Comparison of ENCODE assay signal across 10 cellular contexts in genomic region chr4:88859191-88859812, GRCh38.
DNase-seq lines count a peak whose midpoint lies in the region; ATAC-seq and TF ChIP-seq lines count a peak whose summit lies in the region.
"Had no signal": no experiment of that assay in that cellular context is flagged by ENCODE, and none has a peak within 500 bp of the region (broad histone marks: within the 10 kb centered on the region; RNA-seq: fewer than 3 reads in every experiment).

No MANE protein-coding gene starts in this region.

- peaks cover 14 to 31% of the 10 kb centered on the region in 2 donors for H3K4me1 ChIP-seq in left lung
- H3K4me1 ChIP-seq: ascending aorta had no signal

- H3K4me1 Mint-ChIP-seq in activated T-cell treated with anti-CD3 and anti-CD28 coated beads, Interleukin-2, amount 50 U/mL, for 4 hours (ENCODE audit: low read depth), result no peaks in the 10 kb centered on the region

- TF ChIP-seq CTCF in left lung (IDR thresholded peaks at IDR 0.05), result no peak

- no peaks in the 10 kb centered on the region for H3K36me3 ChIP-seq in left lung
- H3K36me3 ChIP-seq: ascending aorta had no signal

- ATAC-seq in GM18502 (IDR thresholded peaks at IDR 0.05; ENCODE audit: poor library complexity, unreplicated experiment) (peak; percentile 31), GM21528 (IDR thresholded peaks at IDR 0.05; ENCODE audit: low FRiP score, unreplicated experiment) (peak; percentile 23), HG03378 (IDR thresholded peaks at IDR 0.05; ENCODE audit: unreplicated experiment) (peak; percentile 2), left lung (peak; percentile 41)
- no peak for ATAC-seq in activated T-cell treated with anti-CD3 and anti-CD28 coated beads, Interleukin-2, amount 50 U/mL, for 4 hours

- no peak overlapping the region for H3K4me3 Mint-ChIP-seq in activated T-cell treated with anti-CD3 and anti-CD28 coated beads, Interleukin-2, amount 50 U/mL, for 4 hours

- H3K27ac ChIP-seq in left lung, result peak overlapping the region; percentile 41 to 78
- H3K27ac ChIP-seq: ascending aorta had no signal

- DNase-seq in left lung, result no peak
- no peak for DNase-seq in DMS53 (lab: John Stamatoyannopoulos, UW)
- DNase-seq in activated T-cell treated with anti-CD3 and anti-CD28 coated beads, Interleukin-2, amount 50 U/mL, for 4 hours, result no peak
- no peak for DNase-seq in NCI-H345 treated with DMSO at 0.1 percent for 48 hours (lab: John Stamatoyannopoulos, UW; ENCODE audit: unreplicated experiment)
- DNase-seq in NCI-H748 treated with DMSO at 0.1 percent for 48 hours (lab: John Stamatoyannopoulos, UW), result no peak
- DNase-seq: activated CD4-positive, alpha-beta T cell treated with anti-CD3 and anti-CD28 coated beads, Interleukin-2, amount 50 U/mL, for 1 hour had no signal

- intact Hi-C loops in left lung (cut with DNase I), result no loop called here

- no peaks in the 10 kb centered on the region for H3K9me3 ChIP-seq in left lung
- H3K9me3 ChIP-seq: ascending aorta had no signal

- H3K9me3 Mint-ChIP-seq in activated T-cell treated with anti-CD3 and anti-CD28 coated beads, Interleukin-2, amount 50 U/mL, for 4 hours, result no peaks in the 10 kb centered on the region

- no peak overlapping the region for H3K4me3 ChIP-seq in left lung
- H3K4me3 ChIP-seq: ascending aorta had no signal

- no peaks in the 10 kb centered on the region for H3K36me3 Mint-ChIP-seq in activated T-cell treated with anti-CD3 and anti-CD28 coated beads, Interleukin-2, amount 50 U/mL, for 4 hours (ENCODE audit: insufficient read depth)

- H3K27me3 Mint-ChIP-seq in activated T-cell treated with anti-CD3 and anti-CD28 coated beads, Interleukin-2, amount 50 U/mL, for 4 hours (ENCODE audit: low read depth), result no peaks in the 10 kb centered on the region

- H3K27me3 ChIP-seq in left lung, result no peaks in the 10 kb centered on the region
- H3K27me3 ChIP-seq: ascending aorta had no signal

Comparison
In these comparisons a context has a peak if more than half of its experiments do, and no peak if none do; other contexts are left out.
1. ATAC-seq: peak in GM18502 (single experiment), GM21528 (single experiment), HG03378 (single experiment) and left lung (single experiment); none in activated T-cell treated with anti-CD3 and anti-CD28 coated beads, Interleukin-2, amount 50 U/mL, for 4 hours (0 of 2).